1 cellular context compared by ENCODE assay signal in the genomic region with DNA sequence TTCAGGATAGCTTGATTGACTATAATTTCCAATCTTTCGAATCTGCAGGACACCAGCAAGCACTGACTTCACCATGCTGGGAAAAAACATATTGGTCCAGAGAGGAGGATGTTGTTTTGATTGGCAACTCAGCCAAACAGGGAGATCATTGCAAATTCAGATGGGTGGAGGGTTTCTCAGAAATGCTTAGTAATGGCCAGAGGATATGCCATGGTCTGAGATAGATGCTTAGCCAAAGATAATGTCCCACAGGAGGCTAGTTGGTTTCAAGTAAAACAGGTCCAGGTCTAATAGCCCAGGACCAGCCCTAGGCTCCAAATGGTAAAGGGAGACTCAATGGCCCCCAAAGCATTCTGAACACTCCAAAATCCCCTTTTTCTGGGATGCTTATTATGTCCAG.
TF ChIP-seq lines count a peak whose summit lies in the region.

No MANE protein-coding gene starts in this region.

TF ChIP-seq in IMR-90, 13 proteins besides CTCF, POLR2A, EP300 and RAD21 (continued from another document):
- TF ChIP-seq MXI1 (IDR thresholded peaks at IDR 0.05; ENCODE audit: borderline replicate concordance, low read depth, low read length), result no peak
- TF ChIP-seq RFX5 (IDR thresholded peaks at IDR 0.05; ENCODE audit: low read depth, low read length), result no peak
- no peak for TF ChIP-seq USF2 (IDR thresholded peaks at IDR 0.05; ENCODE audit: low read depth, low read length)
- no peak for TF ChIP-seq RCOR1 (IDR thresholded peaks at IDR 0.05; ENCODE audit: insufficient replicate concordance, low read length)
- TF ChIP-seq CEBPB (IDR thresholded peaks at IDR 0.05; ENCODE audit: low read depth, low read length), result no peak
- TF ChIP-seq MAZ (IDR thresholded peaks at IDR 0.05; ENCODE audit: borderline replicate concordance, low read depth, low read length), result no peak
